8 cellular contexts compared by ENCODE assay signal in genomic region chr6:28634758-28635546, GRCh38.
DNase-seq lines count a peak whose midpoint lies in the region; ATAC-seq lines count a peak whose summit lies in the region.

No MANE protein-coding gene starts in this region.

- H3K27ac ChIP-seq in subcutaneous abdominal adipose tissue (ENCODE audit: low read depth, low read length): no peak overlapping the region

- no peak overlapping the region for H3K27ac Mint-ChIP-seq in stimulated activated naive CD8-positive, alpha-beta T cell treated with anti-CD3 and anti-CD28 coated beads, Interleukin-15, Interleukin-2, amounts not matched to agents 100 ng/mL and 50 ng/mL, for 24 hours
- no peak overlapping the region for H3K27ac Mint-ChIP-seq in activated CD4-positive, alpha-beta memory T cell treated with anti-CD3 and anti-CD28 coated beads for 36 hours

- no peak for DNase-seq in stimulated activated naive CD8-positive, alpha-beta T cell treated with anti-CD3 and anti-CD28 coated beads, Interleukin-15, Interleukin-2, amounts not matched to agents 100 U/mL and 50 U/mL, for 24 hours
- DNase-seq in activated CD4-positive, alpha-beta memory T cell treated with anti-CD3 and anti-CD28 coated beads for 36 hours: no peak

- CTCF ChIA-PET in activated CD4-positive, alpha-beta memory T cell treated with anti-CD3 and anti-CD28 coated beads for 36 hours (lab: Charles Lee): interaction anchor here (1.2 kb wide), 1 partner anchor 62 kb away, joined by 3 read pairs; no protein-coding TSS in a partner anchor

- H3K4me3 ChIP-seq in iPS-11a (ENCODE audit: low read depth, low read length): peak overlapping the region; percentile 47
- peak overlapping the region; percentile 43 to 91 (median 72) for H3K4me3 ChIP-seq in subcutaneous abdominal adipose tissue (ENCODE audit: low read depth in 1 of 5, low read length in 5 of 5)

- no peak for ATAC-seq in stimulated activated naive CD8-positive, alpha-beta T cell treated with anti-CD3 and anti-CD28 coated beads, Interleukin-15, Interleukin-2, amounts not matched to agents 100 U/mL and 50 U/mL, for 24 hours
- no peak for ATAC-seq in GM18870 (IDR thresholded peaks at IDR 0.05; ENCODE audit: unreplicated experiment)
- ATAC-seq in HG03354 (IDR thresholded peaks at IDR 0.05; ENCODE audit: poor library complexity, severe bottlenecking, unreplicated experiment): no peak
- ATAC-seq in GM18909 (IDR thresholded peaks at IDR 0.05; ENCODE audit: poor library complexity, unreplicated experiment): no peak

- peaks cover 8% of the 10 kb centered on the region for H3K9me3 Mint-ChIP-seq in stimulated activated naive CD8-positive, alpha-beta T cell treated with anti-CD3 and anti-CD28 coated beads, Interleukin-15, Interleukin-2, amounts not matched to agents 100 ng/mL and 50 ng/mL, for 24 hours
- H3K9me3 Mint-ChIP-seq in activated CD4-positive, alpha-beta memory T cell treated with anti-CD3 and anti-CD28 coated beads for 36 hours: no peaks in the 10 kb centered on the region

- intact Hi-C loops in activated CD4-positive, alpha-beta memory T cell treated with anti-CD3 and anti-CD28 coated beads for 36 hours (cut with micrococcal nuclease): no loop called here

- peaks cover 0 to 32% (median 19%) of the 10 kb centered on the region in 5 donors for H3K27me3 ChIP-seq in subcutaneous abdominal adipose tissue (ENCODE audit: control insufficient read depth in 5 of 5, insufficient read depth in 4 of 5, low read length in 5 of 5)

- H3K4me3 Mint-ChIP-seq in stimulated activated naive CD8-positive, alpha-beta T cell treated with anti-CD3 and anti-CD28 coated beads, Interleukin-15, Interleukin-2, amounts not matched to agents 100 ng/mL and 50 ng/mL, for 24 hours: peak overlapping the region; percentile 72
- peak overlapping the region; percentile 24 for H3K4me3 Mint-ChIP-seq in activated CD4-positive, alpha-beta memory T cell treated with anti-CD3 and anti-CD28 coated beads for 36 hours

- peaks cover 81% of the 10 kb centered on the region for H3K27me3 Mint-ChIP-seq in stimulated activated naive CD8-positive, alpha-beta T cell treated with anti-CD3 and anti-CD28 coated beads, Interleukin-15, Interleukin-2, amounts not matched to agents 100 ng/mL and 50 ng/mL, for 24 hours
- peaks cover 78% of the 10 kb centered on the region for H3K27me3 Mint-ChIP-seq in activated CD4-positive, alpha-beta memory T cell treated with anti-CD3 and anti-CD28 coated beads for 36 hours

- peaks cover 3% of the 10 kb centered on the region for H3K36me3 Mint-ChIP-seq in stimulated activated naive CD8-positive, alpha-beta T cell treated with anti-CD3 and anti-CD28 coated beads, Interleukin-15, Interleukin-2, amounts not matched to agents 100 ng/mL and 50 ng/mL, for 24 hours (ENCODE audit: low read depth)
- no peaks in the 10 kb centered on the region for H3K36me3 Mint-ChIP-seq in activated CD4-positive, alpha-beta memory T cell treated with anti-CD3 and anti-CD28 coated beads for 36 hours

- no peaks in the 10 kb centered on the region for H3K36me3 ChIP-seq in subcutaneous abdominal adipose tissue (ENCODE audit: control insufficient read depth in 5 of 5, insufficient read depth in 5 of 5, low read length in 5 of 5)

- H3K4me1 Mint-ChIP-seq in stimulated activated naive CD8-positive, alpha-beta T cell treated with anti-CD3 and anti-CD28 coated beads, Interleukin-15, Interleukin-2, amounts not matched to agents 100 ng/mL and 50 ng/mL, for 24 hours (ENCODE audit: low read depth): peaks cover 9% of the 10 kb centered on the region
- peaks cover 13% of the 10 kb centered on the region for H3K4me1 Mint-ChIP-seq in activated CD4-positive, alpha-beta memory T cell treated with anti-CD3 and anti-CD28 coated beads for 36 hours (ENCODE audit: low read depth)

- POLR2A ChIA-PET in activated CD4-positive, alpha-beta memory T cell treated with anti-CD3 and anti-CD28 coated beads for 36 hours (lab: Charles Lee): no interaction called here

- peaks cover 2 to 16% (median 15%) of the 10 kb centered on the region in 5 donors for H3K4me1 ChIP-seq in subcutaneous abdominal adipose tissue (ENCODE audit: control insufficient read depth in 5 of 5, insufficient read depth in 5 of 5, low read length in 5 of 5)

- H3K9ac ChIP-seq in subcutaneous abdominal adipose tissue (ENCODE audit: low read length in 5 of 5): peak overlapping the region in 1 of 5 donors; percentile 56

- peaks cover 0 to 2% (median 0%) of the 10 kb centered on the region in 5 donors for H3K9me3 ChIP-seq in subcutaneous abdominal adipose tissue (ENCODE audit: control insufficient read depth in 5 of 5, low read length in 5 of 5)
